Comparison of ENCODE assay signal across 8 cellular contexts in genomic region chr2:46010925-46011490, GRCh38.
DNase-seq lines count a peak whose midpoint lies in the region; ATAC-seq, FAIRE-seq and TF ChIP-seq lines count a peak whose summit lies in the region.

No MANE protein-coding gene starts in this region.

- H3K4me3 Mint-ChIP-seq in HFFc6 = no peak overlapping the region
- no peak overlapping the region for H3K4me3 Mint-ChIP-seq in naive B cell
- no peak overlapping the region for H3K4me3 Mint-ChIP-seq in WTC11

- H3K9ac ChIP-seq in endothelial cell of umbilical vein (replicated peaks; ENCODE audit: extremely low read depth, insufficient read depth, low read length) = no peak overlapping the region

- H3K4me1 Mint-ChIP-seq in HFFc6 (ENCODE audit: low read depth) (peaks cover 85% of the 10 kb centered on the region), naive B cell (no peaks in the 10 kb centered on the region), WTC11 (peaks cover 41% of the 10 kb centered on the region)

- TF ChIP-seq CTCF in HFFc6 (IDR thresholded peaks at IDR 0.05) = peak; percentile 84
- TF ChIP-seq CTCF in endothelial cell of umbilical vein (IDR thresholded peaks at IDR 0.05; ENCODE audit: extremely low read depth in 1 of 2, insufficient read depth in 1 of 2, low read depth in 1 of 2, low read length in 2 of 2) = peak; percentile 32 to 57
- TF ChIP-seq CTCF in WTC11 (IDR thresholded peaks at IDR 0.05) = no peak

- no peaks in the 10 kb centered on the region for H3K27me3 ChIP-seq in endothelial cell of umbilical vein (ENCODE audit: control insufficient read depth in 2 of 2, insufficient read depth in 2 of 2, low read length in 2 of 2)

- no peak overlapping the region for H3K27ac ChIP-seq in endothelial cell of umbilical vein (ENCODE audit: insufficient read depth, low read depth, low read length)

- CTCF ChIA-PET in endothelial cell of umbilical vein (lab: Charles Lee) (interaction anchor here (0.6 to 2.3 kb wide), 33 partner anchors 12 to 451 kb away, joined by 3 to 23 read pairs (median 4); partner anchors contain the start of gene EPAS1), WTC11 (lab: Charles Lee) (interaction anchor here (0.6 to 1.6 kb wide), 6 partner anchors 9 to 218 kb away, joined by 3 to 10 read pairs (median 3); no protein-coding TSS in a partner anchor)

- intact Hi-C loops in endothelial cell of umbilical vein (cut with micrococcal nuclease) = loop anchor here (1.0 to 5.0 kb wide), 5 partner anchors 176 to 450 kb away; no protein-coding TSS in a partner anchor

- peak overlapping the region; percentile 33; the same call in 1 of the 2 replicates for H3K27ac Mint-ChIP-seq in HFFc6
- no peak overlapping the region for H3K27ac Mint-ChIP-seq in naive B cell
- H3K27ac Mint-ChIP-seq in WTC11 = no peak overlapping the region

- dilution Hi-C loops in endothelial cell of umbilical vein (cut with MboI; ENCODE audit: extremely low pct_ligation_motif_present, low sequenced_read_pairs) = no loop called here

- no peaks in the 10 kb centered on the region for H4K20me1 ChIP-seq in endothelial cell of umbilical vein (replicated peaks; ENCODE audit: control insufficient read depth, extremely low read depth, insufficient read depth, low read length)

- H3K9me3 Mint-ChIP-seq in HFFc6 (no peaks in the 10 kb centered on the region; the same call in 1 of the 2 replicates), naive B cell (no peaks in the 10 kb centered on the region), WTC11 (peaks cover 7% of the 10 kb centered on the region; the same call in 1 of the 2 replicates)

- FAIRE-seq in endothelial cell of umbilical vein (lab: Jason Lieb, UNC) = peak; percentile 43

- peaks cover 5% of the 10 kb centered on the region; the same call in 1 of the 2 replicates for H3K27me3 Mint-ChIP-seq in HFFc6 (ENCODE audit: insufficient read depth)
- no peaks in the 10 kb centered on the region for H3K27me3 Mint-ChIP-seq in naive B cell
- H3K27me3 Mint-ChIP-seq in WTC11 (ENCODE audit: low read depth) = no peaks in the 10 kb centered on the region

- H3K9me3 ChIP-seq in endothelial cell of umbilical vein (replicated peaks; ENCODE audit: control insufficient read depth, insufficient read depth, low read length) = no peaks in the 10 kb centered on the region

- ATAC-seq in naive B cell (ENCODE audit: low read depth in 2 of 2) = no peak
- ATAC-seq in WTC11 = no peak
- ATAC-seq in GM18498 (IDR thresholded peaks at IDR 0.05; ENCODE audit: unreplicated experiment) = no peak
- no peak for ATAC-seq in HG03565 (IDR thresholded peaks at IDR 0.05; ENCODE audit: unreplicated experiment)

- H3K36me3 Mint-ChIP-seq in HFFc6 (ENCODE audit: low read depth) (peaks cover 20% of the 10 kb centered on the region; the same call in 1 of the 2 replicates), naive B cell (peaks cover 41 to 50% of the 10 kb centered on the region in 2 donors), WTC11 (peaks cover 7% of the 10 kb centered on the region; the same call in 1 of the 2 replicates)

- no peak overlapping the region for H3K4me2 ChIP-seq in endothelial cell of umbilical vein (ENCODE audit: insufficient read depth, low read length)

- H3K79me2 ChIP-seq in endothelial cell of umbilical vein (ENCODE audit: control insufficient read depth, insufficient read depth, low read length) = no peaks in the 10 kb centered on the region

- no peaks in the 10 kb centered on the region for H3K36me3 ChIP-seq in endothelial cell of umbilical vein (ENCODE audit: control insufficient read depth in 2 of 2, extremely low read depth in 1 of 2, insufficient read depth in 2 of 2, low read length in 2 of 2)

- H3K4me1 ChIP-seq in endothelial cell of umbilical vein (ENCODE audit: control insufficient read depth, extremely low read depth, insufficient read depth, low read length) = peaks cover 16% of the 10 kb centered on the region

- DNase-seq in Caki2 (ENCODE audit: low read depth) (peak; percentile 32), HFFc6 (peak; percentile 56), RKO (ENCODE audit: low spot score) (peak; percentile 63), endothelial cell of umbilical vein (ENCODE audit: low read depth, low spot score) (peak; percentile 72), naive B cell (peak; percentile 3), WTC11 (ENCODE audit: low spot score) (no peak)

- H3K9me1 ChIP-seq in endothelial cell of umbilical vein (replicated peaks; ENCODE audit: control insufficient read depth, extremely low read depth, insufficient read depth, low read length) = no peaks in the 10 kb centered on the region

- BruUV-seq in endothelial cell of umbilical vein (replicated peaks; lab: Mats Ljungman, UMichigan) = no TSS peak

- H3K4me3 ChIP-seq in endothelial cell of umbilical vein (replicated peaks in 1 of 3; ENCODE audit: insufficient read depth in 1 of 3, low read depth in 1 of 3, low read length in 3 of 3) = no peak overlapping the region

- no peak for TF ChIP-seq POLR2A in endothelial cell of umbilical vein (IDR thresholded peaks at IDR 0.05; ENCODE audit: low read depth, low read length)

- in situ Hi-C loops in Caki2 (cut with HindIII; ENCODE audit: low pct_unique_long_range_greater_than_20kb, low sequenced_read_pairs) = no loop called here

- H2AFZ ChIP-seq in endothelial cell of umbilical vein (ENCODE audit: low read depth, low read length) = no peak overlapping the region

- POLR2A ChIA-PET in endothelial cell of umbilical vein (lab: Charles Lee) = no interaction called here
- POLR2A ChIA-PET in WTC11 (lab: Charles Lee) = no interaction called here

TF ChIP-seq in endothelial cell of umbilical vein, 7 proteins besides CTCF, POLR2A, EP300 and RAD21:
- TF ChIP-seq POLR2AphosphoS5 (IDR thresholded peaks at IDR 0.05; ENCODE audit: insufficient read depth, low read depth, low read length) (no peak), MAX (IDR thresholded peaks at IDR 0.05; ENCODE audit: insufficient read depth, insufficient read length) (no peak), EZH2 (IDR thresholded peaks at IDR 0.05; ENCODE audit: borderline replicate concordance, low read depth, low read length, severe bottlenecking) (no peak), FOS (IDR thresholded peaks at IDR 0.05; ENCODE audit: borderline replicate concordance, insufficient read depth, low read length) (no peak), JUN (IDR thresholded peaks at IDR 0.05; ENCODE audit: borderline replicate concordance, insufficient read depth, insufficient read length, low read depth) (no peak)
TF ChIP-seq in endothelial cell of umbilical vein: peak in this region for 0.

TF ChIP-seq in WTC11, 78 proteins besides CTCF, POLR2A, EP300 and RAD21 (continues in another document):
- TF ChIP-seq ZNF317 (CRISPR knock-in tag; IDR thresholded peaks at IDR 0.05; ENCODE audit: borderline replicate concordance, low read depth) (no peak), SOX15 (CRISPR knock-in tag; IDR thresholded peaks at IDR 0.05) (no peak), JUN (CRISPR knock-in tag; IDR thresholded peaks at IDR 0.05) (no peak), SMAD4 (CRISPR knock-in tag; IDR thresholded peaks at IDR 0.05) (no peak), ATF1 (CRISPR knock-in tag; IDR thresholded peaks at IDR 0.05) (no peak), PREB (CRISPR knock-in tag; IDR thresholded peaks at IDR 0.05; ENCODE audit: borderline replicate concordance) (no peak), E2F5 (CRISPR knock-in tag; IDR thresholded peaks at IDR 0.05) (no peak), CDX4 (CRISPR knock-in tag; IDR thresholded peaks at IDR 0.05; ENCODE audit: borderline replicate concordance) (no peak), MLX (CRISPR knock-in tag; IDR thresholded peaks at IDR 0.05) (no peak), ZMAT4 (CRISPR knock-in tag; IDR thresholded peaks at IDR 0.05) (no peak), KAT7 (CRISPR knock-in tag; IDR thresholded peaks at IDR 0.05; ENCODE audit: borderline replicate concordance) (no peak), ZNF232 (CRISPR knock-in tag; IDR thresholded peaks at IDR 0.05) (no peak), ELF4 (CRISPR knock-in tag; IDR thresholded peaks at IDR 0.05; ENCODE audit: low read depth) (no peak), IRF2 (CRISPR knock-in tag; IDR thresholded peaks at IDR 0.05; ENCODE audit: borderline replicate concordance, low read depth) (no peak)
